Comparison of ENCODE assay signal across 9 cellular contexts in the genomic region with DNA sequence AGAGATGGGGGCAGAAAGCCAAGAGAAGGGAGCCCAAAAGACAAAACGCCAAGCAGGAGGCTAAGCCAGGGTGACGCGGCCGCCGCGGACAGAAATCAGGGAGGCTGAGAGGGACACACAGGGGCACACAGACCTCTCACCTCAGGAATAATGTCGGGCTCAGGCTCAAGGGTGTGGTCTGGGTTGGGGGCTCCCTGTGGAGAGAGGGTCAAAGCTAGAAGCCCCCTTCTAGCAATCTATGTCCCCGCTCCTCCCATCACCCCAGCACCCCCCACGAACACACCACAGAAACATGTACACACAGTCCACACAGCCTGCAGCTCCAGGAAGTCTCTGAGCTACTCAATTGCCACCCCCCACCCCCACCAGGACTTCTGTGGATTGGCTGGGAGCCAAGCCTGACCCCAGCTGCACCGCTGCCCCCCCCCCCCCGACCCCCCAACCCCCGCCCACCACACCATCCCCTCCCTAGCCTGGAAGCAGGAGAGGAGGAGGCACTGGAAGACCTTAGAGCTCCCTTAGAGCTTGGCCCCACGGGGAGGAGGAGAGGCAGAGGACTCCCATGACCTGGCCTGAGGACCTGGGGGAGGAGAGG. TPM values are rescaled to one million over a fixed set of nuclear protein-coding genes. Genes with fewer than 3 reads are reported as not detected.
DNase-seq lines count a peak whose midpoint lies in the region; ATAC-seq and TF ChIP-seq lines count a peak whose summit lies in the region.
"Had no signal": no experiment of that assay in that cellular context is flagged by ENCODE, and none has a peak within 500 bp of the region (broad histone marks: within the 10 kb centered on the region; RNA-seq: fewer than 3 reads in every experiment).

No MANE protein-coding gene starts in this region.

- H3K4me2 ChIP-seq in BLaER1 (peak overlapping the region; percentile 99), MM.1S (ENCODE audit: low read depth, low read length) (no peak overlapping the region)

- no peak for DNase-seq in MG63
- DNase-seq in choroid plexus epithelial cell (ENCODE audit: low read depth), result peak; percentile 89
- no peak for DNase-seq in MM.1S

- no peak for ATAC-seq in HG02571 (IDR thresholded peaks at IDR 0.05; ENCODE audit: unreplicated experiment)
- ATAC-seq in GM21528 (IDR thresholded peaks at IDR 0.05; ENCODE audit: low FRiP score, unreplicated experiment), result no peak
- ATAC-seq in HG02885 (IDR thresholded peaks at IDR 0.05; ENCODE audit: poor library complexity, unreplicated experiment), result no peak

- no peaks in the 10 kb centered on the region for H3K9me3 ChIP-seq in BLaER1
- no peaks in the 10 kb centered on the region for H3K9me3 ChIP-seq in MG63
- H3K9me3 ChIP-seq in muscle layer of colon (ENCODE audit: low read length), result no peaks in the 10 kb centered on the region
- H3K9me3 ChIP-seq in MM.1S (replicated peaks; ENCODE audit: insufficient read depth, low read length), result no peaks in the 10 kb centered on the region

- H3K79me2 ChIP-seq in MM.1S (ENCODE audit: low read length), result peaks cover 26% of the 10 kb centered on the region

- H3K4me3 ChIP-seq in BLaER1 (peak overlapping the region; percentile 53), MG63 (peak overlapping the region; percentile 27), choroid plexus epithelial cell (ENCODE audit: low read depth, low read length) (peak overlapping the region; percentile 48), muscle layer of colon (ENCODE audit: low read depth in 1 of 2, low read length in 2 of 2) (peak overlapping the region; percentile 16 to 95), MM.1S (ENCODE audit: low read length) (no peak overlapping the region)

- H3K9ac ChIP-seq in BLaER1 (peak overlapping the region; percentile 77), muscle layer of colon (ENCODE audit: low read length) (peak overlapping the region; percentile 69), MM.1S (ENCODE audit: low read length) (no peak overlapping the region)

- H3K9me2 ChIP-seq in MM.1S (replicated peaks; ENCODE audit: insufficient read depth, low read length), result no peaks in the 10 kb centered on the region

- no peak overlapping the region for H2AFZ ChIP-seq in MM.1S (ENCODE audit: low read length)

- H4K20me1 ChIP-seq in BLaER1, result peaks cover 47% of the 10 kb centered on the region
- H4K20me1 ChIP-seq in MM.1S (ENCODE audit: insufficient read depth, low read length), result no peaks in the 10 kb centered on the region

- no peak for TF ChIP-seq CTCF in choroid plexus epithelial cell (conservative IDR thresholded peaks at IDR 0.05; ENCODE audit: low read depth, low read length)
- TF ChIP-seq CTCF in MM.1S (IDR thresholded peaks at IDR 0.05; ENCODE audit: low read length), result no peak

- H3K4me1 ChIP-seq in BLaER1 (peaks cover 99% of the 10 kb centered on the region), muscle layer of colon (ENCODE audit: insufficient read depth, low read length) (peaks cover 94% of the 10 kb centered on the region), MM.1S (ENCODE audit: low read length) (peaks cover 8% of the 10 kb centered on the region; the same call in 1 of the 2 replicates)

- no peaks in the 10 kb centered on the region for H3F3A ChIP-seq in MM.1S (ENCODE audit: insufficient read depth, low read length)

- H3K27me3 ChIP-seq in BLaER1 (no peaks in the 10 kb centered on the region), MG63 (no peaks in the 10 kb centered on the region), muscle layer of colon (ENCODE audit: control insufficient read depth in 1 of 2, insufficient read depth in 2 of 2, low read length in 2 of 2) (no peaks in the 10 kb centered on the region), MM.1S (replicated peaks; ENCODE audit: insufficient read depth, low read length) (no peaks in the 10 kb centered on the region)

- H3K27ac ChIP-seq in BLaER1, result peak overlapping the region; percentile 92
- peak overlapping the region; percentile 97 for H3K27ac ChIP-seq in muscle layer of colon (ENCODE audit: low read depth, low read length)
- H3K27ac ChIP-seq in MM.1S (ENCODE audit: low read length), result no peak overlapping the region

- H3K36me3 ChIP-seq in BLaER1, result no peaks in the 10 kb centered on the region
- H3K36me3 ChIP-seq in MG63, result peaks cover 27% of the 10 kb centered on the region
- peaks cover 5% of the 10 kb centered on the region for H3K36me3 ChIP-seq in muscle layer of colon (ENCODE audit: insufficient read depth, low read length)
- H3K36me3 ChIP-seq in MM.1S (replicated peaks; ENCODE audit: insufficient read depth, low read length), result no peaks in the 10 kb centered on the region

RNA-seq across cellular contexts. Expression of a gene that starts 6.9 kb away (rescaled TPM):
- 1.8 and 2.3 TPM in 2 replicates for total RNA-seq in MG63 (2014; rRNA removed; shearing (Covaris generic); ENCODE audit: low replicate concordance)

RNA-seq across cellular contexts. Expression of a gene that starts 35.1 kb away (rescaled TPM):
- total RNA-seq in MG63 (2014; rRNA removed; shearing (Covaris generic); ENCODE audit: low replicate concordance), result not detected in 2 replicates
- total RNA-seq: lung microvascular endothelial cell had no signal

RNA-seq across cellular contexts. Expression of a gene that starts 37.3 kb away (rescaled TPM):
- not detected in 2 replicates for total RNA-seq in MG63 (2014; rRNA removed; shearing (Covaris generic); ENCODE audit: low replicate concordance)
- total RNA-seq: lung microvascular endothelial cell had no signal

RNA-seq across cellular contexts. Expression of a gene that starts 52.8 kb away (rescaled TPM):
- total RNA-seq in MG63 (2014; rRNA removed; shearing (Covaris generic); ENCODE audit: low replicate concordance), result not detected in 2 replicates
- total RNA-seq: lung microvascular endothelial cell had no signal
